1 cellular context compared by ENCODE assay signal in genomic region chr3:121834734-121835709, GRCh38.
TF ChIP-seq lines count a peak whose summit lies in the region.

TSS of gene EAF2 (plus strand) at chr3:121835209. CDS start at chr3:121835286, 77 bp downstream.
A gene with protein sequence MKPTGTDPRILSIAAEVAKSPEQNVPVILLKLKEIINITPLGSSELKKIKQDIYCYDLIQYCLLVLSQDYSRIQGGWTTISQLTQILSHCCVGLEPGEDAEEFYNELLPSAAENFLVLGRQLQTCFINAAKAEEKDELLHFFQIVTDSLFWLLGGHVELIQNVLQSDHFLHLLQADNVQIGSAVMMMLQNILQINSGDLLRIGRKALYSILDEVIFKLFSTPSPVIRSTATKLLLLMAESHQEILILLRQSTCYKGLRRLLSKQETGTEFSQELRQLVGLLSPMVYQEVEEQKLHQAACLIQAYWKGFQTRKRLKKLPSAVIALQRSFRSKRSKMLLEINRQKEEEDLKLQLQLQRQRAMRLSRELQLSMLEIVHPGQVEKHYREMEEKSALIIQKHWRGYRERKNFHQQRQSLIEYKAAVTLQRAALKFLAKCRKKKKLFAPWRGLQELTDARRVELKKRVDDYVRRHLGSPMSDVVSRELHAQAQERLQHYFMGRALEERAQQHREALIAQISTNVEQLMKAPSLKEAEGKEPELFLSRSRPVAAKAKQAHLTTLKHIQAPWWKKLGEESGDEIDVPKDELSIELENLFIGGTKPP (minus strand): TSS chr3:121835060. CDS start chr3:121828960, 6,100 bp downstream.

TF ChIP-seq in HepG2, 621 proteins besides CTCF, POLR2A, EP300 and RAD21 (continued from another document and continues in another):
- TF ChIP-seq, protein P1, sequence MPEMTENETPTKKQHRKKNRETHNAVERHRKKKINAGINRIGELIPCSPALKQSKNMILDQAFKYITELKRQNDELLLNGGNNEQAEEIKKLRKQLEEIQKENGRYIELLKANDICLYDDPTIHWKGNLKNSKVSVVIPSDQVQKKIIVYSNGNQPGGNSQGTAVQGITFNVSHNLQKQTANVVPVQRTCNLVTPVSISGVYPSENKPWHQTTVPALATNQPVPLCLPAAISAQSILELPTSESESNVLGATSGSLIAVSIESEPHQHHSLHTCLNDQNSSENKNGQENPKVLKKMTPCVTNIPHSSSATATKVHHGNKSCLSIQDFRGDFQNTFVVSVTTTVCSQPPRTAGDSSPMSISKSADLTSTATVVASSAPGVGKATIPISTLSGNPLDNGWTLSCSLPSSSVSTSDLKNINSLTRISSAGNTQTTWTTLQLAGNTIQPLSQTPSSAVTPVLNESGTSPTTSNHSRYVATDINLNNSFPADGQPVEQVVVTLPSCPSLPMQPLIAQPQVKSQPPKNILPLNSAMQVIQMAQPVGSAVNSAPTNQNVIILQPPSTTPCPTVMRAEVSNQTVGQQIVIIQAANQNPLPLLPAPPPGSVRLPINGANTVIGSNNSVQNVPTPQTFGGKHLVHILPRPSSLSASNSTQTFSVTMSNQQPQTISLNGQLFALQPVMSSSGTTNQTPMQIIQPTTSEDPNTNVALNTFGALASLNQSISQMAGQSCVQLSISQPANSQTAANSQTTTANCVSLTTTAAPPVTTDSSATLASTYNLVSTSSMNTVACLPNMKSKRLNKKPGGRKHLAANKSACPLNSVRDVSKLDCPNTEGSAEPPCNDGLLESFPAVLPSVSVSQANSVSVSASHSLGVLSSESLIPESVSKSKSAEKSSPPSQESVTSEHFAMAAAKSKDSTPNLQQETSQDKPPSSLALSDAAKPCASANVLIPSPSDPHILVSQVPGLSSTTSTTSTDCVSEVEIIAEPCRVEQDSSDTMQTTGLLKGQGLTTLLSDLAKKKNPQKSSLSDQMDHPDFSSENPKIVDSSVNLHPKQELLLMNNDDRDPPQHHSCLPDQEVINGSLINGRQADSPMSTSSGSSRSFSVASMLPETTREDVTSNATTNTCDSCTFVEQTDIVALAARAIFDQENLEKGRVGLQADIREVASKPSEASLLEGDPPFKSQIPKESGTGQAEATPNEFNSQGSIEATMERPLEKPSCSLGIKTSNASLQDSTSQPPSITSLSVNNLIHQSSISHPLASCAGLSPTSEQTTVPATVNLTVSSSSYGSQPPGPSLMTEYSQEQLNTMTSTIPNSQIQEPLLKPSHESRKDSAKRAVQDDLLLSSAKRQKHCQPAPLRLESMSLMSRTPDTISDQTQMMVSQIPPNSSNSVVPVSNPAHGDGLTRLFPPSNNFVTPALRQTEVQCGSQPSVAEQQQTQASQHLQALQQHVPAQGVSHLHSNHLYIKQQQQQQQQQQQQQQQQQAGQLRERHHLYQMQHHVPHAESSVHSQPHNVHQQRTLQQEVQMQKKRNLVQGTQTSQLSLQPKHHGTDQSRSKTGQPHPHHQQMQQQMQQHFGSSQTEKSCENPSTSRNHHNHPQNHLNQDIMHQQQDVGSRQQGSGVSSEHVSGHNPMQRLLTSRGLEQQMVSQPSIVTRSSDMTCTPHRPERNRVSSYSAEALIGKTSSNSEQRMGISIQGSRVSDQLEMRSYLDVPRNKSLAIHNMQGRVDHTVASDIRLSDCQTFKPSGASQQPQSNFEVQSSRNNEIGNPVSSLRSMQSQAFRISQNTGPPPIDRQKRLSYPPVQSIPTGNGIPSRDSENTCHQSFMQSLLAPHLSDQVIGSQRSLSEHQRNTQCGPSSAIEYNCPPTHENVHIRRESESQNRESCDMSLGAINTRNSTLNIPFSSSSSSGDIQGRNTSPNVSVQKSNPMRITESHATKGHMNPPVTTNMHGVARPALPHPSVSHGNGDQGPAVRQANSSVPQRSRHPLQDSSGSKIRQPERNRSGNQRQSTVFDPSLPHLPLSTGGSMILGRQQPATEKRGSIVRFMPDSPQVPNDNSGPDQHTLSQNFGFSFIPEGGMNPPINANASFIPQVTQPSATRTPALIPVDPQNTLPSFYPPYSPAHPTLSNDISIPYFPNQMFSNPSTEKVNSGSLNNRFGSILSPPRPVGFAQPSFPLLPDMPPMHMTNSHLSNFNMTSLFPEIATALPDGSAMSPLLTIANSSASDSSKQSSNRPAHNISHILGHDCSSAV (CRISPR knock-in tag; IDR thresholded peaks at IDR 0.05; ENCODE audit: borderline replicate concordance), result 0 out of 2 replicates have a peak, but pooled peaks have one; percentile 68
- TF ChIP-seq POLR2AphosphoS5 (IDR thresholded peaks at IDR 0.05; ENCODE audit: low read depth, low read length), result peak; percentile 96
- TF ChIP-seq ZNF274 (CRISPR knock-in tag; IDR thresholded peaks at IDR 0.05), result peak; percentile 61; the same call in 1 of the 2 replicates
- TF ChIP-seq, protein P2, sequence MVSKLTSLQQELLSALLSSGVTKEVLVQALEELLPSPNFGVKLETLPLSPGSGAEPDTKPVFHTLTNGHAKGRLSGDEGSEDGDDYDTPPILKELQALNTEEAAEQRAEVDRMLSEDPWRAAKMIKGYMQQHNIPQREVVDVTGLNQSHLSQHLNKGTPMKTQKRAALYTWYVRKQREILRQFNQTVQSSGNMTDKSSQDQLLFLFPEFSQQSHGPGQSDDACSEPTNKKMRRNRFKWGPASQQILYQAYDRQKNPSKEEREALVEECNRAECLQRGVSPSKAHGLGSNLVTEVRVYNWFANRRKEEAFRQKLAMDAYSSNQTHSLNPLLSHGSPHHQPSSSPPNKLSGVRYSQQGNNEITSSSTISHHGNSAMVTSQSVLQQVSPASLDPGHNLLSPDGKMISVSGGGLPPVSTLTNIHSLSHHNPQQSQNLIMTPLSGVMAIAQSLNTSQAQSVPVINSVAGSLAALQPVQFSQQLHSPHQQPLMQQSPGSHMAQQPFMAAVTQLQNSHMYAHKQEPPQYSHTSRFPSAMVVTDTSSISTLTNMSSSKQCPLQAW (CRISPR knock-in tag; IDR thresholded peaks at IDR 0.05), result no peak; the same call in 1 of the 2 replicates
- 0 out of 2 replicates have a peak, but pooled peaks have one; percentile 32 for TF ChIP-seq PPARG (CRISPR knock-in tag; conservative IDR thresholded peaks at IDR 0.05)
- no peak for TF ChIP-seq SMYD3 (CRISPR knock-in tag; IDR thresholded peaks at IDR 0.05)
- TF ChIP-seq ZNF557 (CRISPR knock-in tag; IDR thresholded peaks at IDR 0.05), result 0 out of 2 replicates have a peak, but pooled peaks have one; percentile 17
- 0 out of 2 replicates have a peak, but pooled peaks have one; percentile 64 for TF ChIP-seq KLF15 (CRISPR knock-in tag; IDR thresholded peaks at IDR 0.05; ENCODE audit: borderline replicate concordance)
- no peak for TF ChIP-seq ZBTB4 (CRISPR knock-in tag; IDR thresholded peaks at IDR 0.05; ENCODE audit: borderline replicate concordance)
- no peak for TF ChIP-seq NR3C1 (CRISPR knock-in tag; IDR thresholded peaks at IDR 0.05)
- no peak for TF ChIP-seq GPN1 (CRISPR knock-in tag; IDR thresholded peaks at IDR 0.05; ENCODE audit: borderline replicate concordance)
- no peak for TF ChIP-seq HHEX (CRISPR knock-in tag; IDR thresholded peaks at IDR 0.05)
- no peak for TF ChIP-seq ZNF530 (CRISPR knock-in tag; IDR thresholded peaks at IDR 0.05; ENCODE audit: low read depth)
- TF ChIP-seq AHDC1 (CRISPR knock-in tag; IDR thresholded peaks at IDR 0.05; ENCODE audit: borderline replicate concordance), result no peak
- no peak for TF ChIP-seq HNRNPH1 (optimal IDR thresholded peaks at IDR 0.05; ENCODE audit: low read depth, low read length)
- TF ChIP-seq ZSCAN20 (CRISPR knock-in tag; IDR thresholded peaks at IDR 0.05; ENCODE audit: borderline replicate concordance), result 0 out of 2 replicates have a peak, but pooled peaks have one; percentile 3
- no peak for TF ChIP-seq MBNL3 (CRISPR knock-in tag; conservative IDR thresholded peaks at IDR 0.05)
- TF ChIP-seq ISX (CRISPR knock-in tag; conservative IDR thresholded peaks at IDR 0.05), result no peak
- TF ChIP-seq ZNF879 (CRISPR knock-in tag; IDR thresholded peaks at IDR 0.05), result peak; percentile 86
- peak; percentile 67; the same call in 1 of the 2 replicates for TF ChIP-seq ZNF790 (CRISPR knock-in tag; IDR thresholded peaks at IDR 0.05; ENCODE audit: borderline replicate concordance)
- TF ChIP-seq DNMT1 (CRISPR knock-in tag; IDR thresholded peaks at IDR 0.05), result peak; percentile 38; the same call in 1 of the 2 replicates
- peak; percentile 14; the same call in 1 of the 2 replicates for TF ChIP-seq BORCS8-MEF2B (CRISPR knock-in tag; IDR thresholded peaks at IDR 0.05)
- TF ChIP-seq AGO1 (IDR thresholded peaks at IDR 0.05; ENCODE audit: low read depth, low read length, poor library complexity, severe bottlenecking), result peak; percentile 63
- TF ChIP-seq NFKBIZ (CRISPR knock-in tag; IDR thresholded peaks at IDR 0.05), result 0 out of 2 replicates have a peak, but pooled peaks have one; percentile 41
- TF ChIP-seq, protein P3, sequence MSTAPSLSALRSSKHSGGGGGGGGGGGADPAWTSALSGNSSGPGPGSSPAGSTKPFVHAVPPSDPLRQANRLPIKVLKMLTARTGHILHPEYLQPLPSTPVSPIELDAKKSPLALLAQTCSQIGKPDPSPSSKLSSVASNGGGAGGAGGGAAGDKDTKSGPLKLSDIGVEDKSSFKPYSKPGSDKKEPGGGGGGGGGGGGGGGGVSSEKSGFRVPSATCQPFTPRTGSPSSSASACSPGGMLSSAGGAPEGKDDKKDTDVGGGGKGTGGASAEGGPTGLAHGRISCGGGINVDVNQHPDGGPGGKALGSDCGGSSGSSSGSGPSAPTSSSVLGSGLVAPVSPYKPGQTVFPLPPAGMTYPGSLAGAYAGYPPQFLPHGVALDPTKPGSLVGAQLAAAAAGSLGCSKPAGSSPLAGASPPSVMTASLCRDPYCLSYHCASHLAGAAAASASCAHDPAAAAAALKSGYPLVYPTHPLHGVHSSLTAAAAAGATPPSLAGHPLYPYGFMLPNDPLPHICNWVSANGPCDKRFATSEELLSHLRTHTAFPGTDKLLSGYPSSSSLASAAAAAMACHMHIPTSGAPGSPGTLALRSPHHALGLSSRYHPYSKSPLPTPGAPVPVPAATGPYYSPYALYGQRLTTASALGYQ (CRISPR knock-in tag; IDR thresholded peaks at IDR 0.05), result 0 out of 2 replicates have a peak, but pooled peaks have one; percentile 39
- TF ChIP-seq TGIF2 (CRISPR knock-in tag; IDR thresholded peaks at IDR 0.05), result peak; percentile 77
- no peak for TF ChIP-seq RBM22 (optimal IDR thresholded peaks at IDR 0.05; ENCODE audit: low read length)
- TF ChIP-seq, protein P4, sequence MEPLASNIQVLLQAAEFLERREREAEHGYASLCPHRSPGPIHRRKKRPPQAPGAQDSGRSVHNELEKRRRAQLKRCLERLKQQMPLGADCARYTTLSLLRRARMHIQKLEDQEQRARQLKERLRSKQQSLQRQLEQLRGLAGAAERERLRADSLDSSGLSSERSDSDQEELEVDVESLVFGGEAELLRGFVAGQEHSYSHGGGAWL (CRISPR knock-in tag; IDR thresholded peaks at IDR 0.05), result peak; percentile 73; the same call in 1 of the 2 replicates
- 0 out of 2 replicates have a peak, but pooled peaks have one; percentile 38 for TF ChIP-seq PBX3 (CRISPR knock-in tag; IDR thresholded peaks at IDR 0.05; ENCODE audit: borderline replicate concordance)
